Comparison of ENCODE assay signal across 31 cellular contexts in genomic region chr5:96977228-96977627, GRCh38. TPM values are rescaled to one million over a fixed set of nuclear protein-coding genes. Genes with fewer than 3 reads are reported as not detected.
DNase-seq lines count a peak whose midpoint lies in the region; ATAC-seq and TF ChIP-seq lines count a peak whose summit lies in the region.
"Had no signal": no experiment of that assay in that cellular context is flagged by ENCODE, and none has a peak within 500 bp of the region (broad histone marks: within the 10 kb centered on the region; RNA-seq: fewer than 3 reads in every experiment).

No MANE protein-coding gene starts in this region.

- no peaks in the 10 kb centered on the region for H3K9me2 ChIP-seq in GM23338 (ENCODE audit: insufficient read depth)

- POLR2A ChIA-PET in naive thymus-derived CD4-positive, alpha-beta T cell (lab: Charles Lee) = interaction anchor here (0.6 to 3.0 kb wide), 10 partner anchors 10 to 73 kb away, joined by 3 to 11 read pairs (median 4); partner anchors contain the start of gene LNPEP

- intact Hi-C loops in naive thymus-derived CD4-positive, alpha-beta T cell (cut with micrococcal nuclease) = loop anchor here in 1 of 2 donors (1.0 to 2.0 kb wide), 2 partner anchors 8 to 14 kb away; no protein-coding TSS in a partner anchor

- TF ChIP-seq CTCF in AG10803 (conservative IDR thresholded peaks at IDR 0.05; ENCODE audit: low read length) (no peak), GM23338 (conservative IDR thresholded peaks at IDR 0.05; ENCODE audit: low read depth in 2 of 2) (no peak), glutamatergic neuron (IDR thresholded peaks at IDR 0.05; ENCODE audit: partially characterized antibody, unreplicated experiment) (no peak)

- H3K27me3 Mint-ChIP-seq in GM23338 (ENCODE audit: insufficient read depth, low read depth, poor library complexity) = no peaks in the 10 kb centered on the region
- H3K27me3 Mint-ChIP-seq in glutamatergic neuron (ENCODE audit: unreplicated experiment) = no peaks in the 10 kb centered on the region
- no peaks in the 10 kb centered on the region for H3K27me3 Mint-ChIP-seq in naive thymus-derived CD4-positive, alpha-beta T cell
- H3K27me3 Mint-ChIP-seq: activated CD8-positive, alpha-beta T cell treated with anti-CD3 and anti-CD28 coated beads for 36 hours; activated naive CD8-positive, alpha-beta T cell treated with anti-CD3 and anti-CD28 coated beads, Interleukin-2, amount 10 ng/mL, durations not matched to agents 7 days and 5 days; stimulated activated naive CD8-positive, alpha-beta T cell treated with anti-CD3 and anti-CD28 coated beads, Interleukin-15, Interleukin-2, amounts not matched to agents 100 ng/mL and 50 ng/mL, for 24 hours had no signal

- H3K4me3 Mint-ChIP-seq in GM23338 = no peak overlapping the region
- no peak overlapping the region for H3K4me3 Mint-ChIP-seq in glutamatergic neuron (ENCODE audit: unreplicated experiment)
- peak overlapping the region in 1 of 10 donors; percentile 5 for H3K4me3 Mint-ChIP-seq in naive thymus-derived CD4-positive, alpha-beta T cell
- H3K4me3 Mint-ChIP-seq: activated CD8-positive, alpha-beta T cell treated with anti-CD3 and anti-CD28 coated beads for 36 hours; activated naive CD8-positive, alpha-beta T cell treated with anti-CD3 and anti-CD28 coated beads, Interleukin-2, amount 10 ng/mL, durations not matched to agents 7 days and 5 days; natural killer cell; stimulated activated naive CD8-positive, alpha-beta T cell treated with anti-CD3 and anti-CD28 coated beads, Interleukin-15, Interleukin-2, amounts not matched to agents 100 ng/mL and 50 ng/mL, for 24 hours had no signal

- H3F3A ChIP-seq in GM23338 (replicated peaks; ENCODE audit: low read depth) = no peaks in the 10 kb centered on the region

- H3K4me1 ChIP-seq in GM23338 (ENCODE audit: insufficient read depth) = no peaks in the 10 kb centered on the region
- peaks cover 26 to 28% of the 10 kb centered on the region in 2 donors for H3K4me1 ChIP-seq in naive thymus-derived CD4-positive, alpha-beta T cell (ENCODE audit: control insufficient read depth in 2 of 2, insufficient read depth in 2 of 2, low read length in 2 of 2)
- H3K4me1 ChIP-seq: ascending aorta had no signal

- no peaks in the 10 kb centered on the region for H3K27me3 ChIP-seq in GM23338 (ENCODE audit: insufficient read depth)
- H3K27me3 ChIP-seq in naive thymus-derived CD4-positive, alpha-beta T cell (ENCODE audit: control insufficient read depth in 2 of 2, insufficient read depth in 2 of 2, low read length in 2 of 2) = no peaks in the 10 kb centered on the region
- H3K27me3 ChIP-seq: ascending aorta, gastroesophageal sphincter, left lung, Peyer's patch, SJCRH30, uterus had no signal

- H2AFZ ChIP-seq in GM23338 = no peak overlapping the region

- CTCF ChIA-PET in naive thymus-derived CD4-positive, alpha-beta T cell (lab: Charles Lee) = interaction anchor here (1.2 to 2.3 kb wide), 2 partner anchors 15 to 108 kb away, joined by 3 to 11 read pairs; no protein-coding TSS in a partner anchor

- no peak overlapping the region for H3K4me2 ChIP-seq in GM23338

- H3K4me1 Mint-ChIP-seq in GM23338 = peaks cover 10% of the 10 kb centered on the region
- peaks cover 11% of the 10 kb centered on the region for H3K4me1 Mint-ChIP-seq in glutamatergic neuron (ENCODE audit: low read depth, unreplicated experiment)
- H3K4me1 Mint-ChIP-seq in naive thymus-derived CD4-positive, alpha-beta T cell = peaks cover 47 to 96% (median 80%) of the 10 kb centered on the region in 7 donors

- H3K9me3 Mint-ChIP-seq in GM23338 (no peaks in the 10 kb centered on the region; the same call in 2 of the 3 replicates), glutamatergic neuron (ENCODE audit: unreplicated experiment) (no peaks in the 10 kb centered on the region)
- H3K9me3 Mint-ChIP-seq in naive thymus-derived CD4-positive, alpha-beta T cell = no peaks in the 10 kb centered on the region
- H3K9me3 Mint-ChIP-seq: activated CD8-positive, alpha-beta T cell treated with anti-CD3 and anti-CD28 coated beads for 36 hours; activated naive CD8-positive, alpha-beta T cell treated with anti-CD3 and anti-CD28 coated beads, Interleukin-2, amount 10 ng/mL, durations not matched to agents 7 days and 5 days; natural killer cell; stimulated activated naive CD8-positive, alpha-beta T cell treated with anti-CD3 and anti-CD28 coated beads, Interleukin-15, Interleukin-2, amounts not matched to agents 100 ng/mL and 50 ng/mL, for 24 hours had no signal

- no peaks in the 10 kb centered on the region for H3K36me3 ChIP-seq in GM23338 (ENCODE audit: insufficient read depth)
- H3K36me3 ChIP-seq in naive thymus-derived CD4-positive, alpha-beta T cell (ENCODE audit: control insufficient read depth in 2 of 3, insufficient read depth in 3 of 3, low read length in 3 of 3) = peaks cover 6 to 13% (median 9%) of the 10 kb centered on the region in 3 experiments
- H3K36me3 ChIP-seq: uterus had no signal

- no peaks in the 10 kb centered on the region for H3K36me3 Mint-ChIP-seq in GM23338 (ENCODE audit: low read depth)
- H3K36me3 Mint-ChIP-seq in glutamatergic neuron (ENCODE audit: unreplicated experiment) = no peaks in the 10 kb centered on the region
- peaks cover 8 to 31% (median 24%) of the 10 kb centered on the region in 5 donors for H3K36me3 Mint-ChIP-seq in naive thymus-derived CD4-positive, alpha-beta T cell
- H3K36me3 Mint-ChIP-seq: natural killer cell had no signal

- H3K27ac ChIP-seq in GM23338 (ENCODE audit: low read depth) = no peak overlapping the region
- H3K27ac ChIP-seq in naive thymus-derived CD4-positive, alpha-beta T cell (ENCODE audit: low read depth, low read length) = no peak overlapping the region
- H3K27ac ChIP-seq: ascending aorta, left lung, Peyer's patch, SJCRH30, uterus had no signal

- no peaks in the 10 kb centered on the region; the same call in 1 of the 2 replicates for H4K20me1 ChIP-seq in GM23338 (replicated peaks; ENCODE audit: insufficient read depth)

- no peak overlapping the region for H3K27ac Mint-ChIP-seq in GM23338
- H3K27ac Mint-ChIP-seq in glutamatergic neuron (ENCODE audit: unreplicated experiment) = peak overlapping the region; percentile 1
- H3K27ac Mint-ChIP-seq in naive thymus-derived CD4-positive, alpha-beta T cell = peak overlapping the region in 5 of 9 donors; percentile 34 to 57 (median 46)
- H3K27ac Mint-ChIP-seq: activated CD8-positive, alpha-beta T cell treated with anti-CD3 and anti-CD28 coated beads for 36 hours; activated naive CD8-positive, alpha-beta T cell treated with anti-CD3 and anti-CD28 coated beads, Interleukin-2, amount 10 ng/mL, durations not matched to agents 7 days and 5 days; stimulated activated naive CD8-positive, alpha-beta T cell treated with anti-CD3 and anti-CD28 coated beads, Interleukin-15, Interleukin-2, amounts not matched to agents 100 ng/mL and 50 ng/mL, for 24 hours had no signal

- no peaks in the 10 kb centered on the region for H3K9me3 ChIP-seq in naive thymus-derived CD4-positive, alpha-beta T cell (ENCODE audit: control insufficient read depth in 2 of 3, low read length in 3 of 3)
- H3K9me3 ChIP-seq: ascending aorta, gastroesophageal sphincter, left lung, Peyer's patch, SJCRH30, uterus had no signal

- ATAC-seq in GM23338 = peak; percentile 45
- no peak for ATAC-seq in naive thymus-derived CD4-positive, alpha-beta T cell
- no peak for ATAC-seq in HG02678 (IDR thresholded peaks at IDR 0.05; ENCODE audit: unreplicated experiment)
- ATAC-seq: activated CD8-positive, alpha-beta T cell treated with anti-CD3 and anti-CD28 coated beads for 36 hours; gastroesophageal sphincter; left lung; natural killer cell had no signal

- DNase-seq in AG10803 (ENCODE audit: low read depth) (peak; percentile 23), GM23338 (ENCODE audit: low spot score) (peak; percentile 17), glutamatergic neuron (no peak), COR-L47 (lab: John Stamatoyannopoulos, UW) (no peak), NCI-H510A (lab: John Stamatoyannopoulos, UW) (no peak), LoVo (ENCODE audit: low spot score) (no peak)
- no peak for DNase-seq in naive thymus-derived CD4-positive, alpha-beta T cell
- DNase-seq: activated CD4-positive, alpha-beta T cell treated with anti-CD3 and anti-CD28 coated beads for 1 hour; activated CD8-positive, alpha-beta T cell treated with anti-CD3 and anti-CD28 coated beads for 36 hours; activated gamma-delta T cell; activated naive CD8-positive, alpha-beta T cell treated with anti-CD3 and anti-CD28 coated beads, Interleukin-2, amount 10 ng/mL, durations not matched to agents 7 days and 5 days; AML-193; caudate nucleus; dermis blood vessel endothelial cell; DMS53; GDM1; HCEC 1CT; KG1; left lung; natural killer cell; NCI-H1417; NCI-H2029 treated with DMSO at 0.1 percent for 48 hours; NCI-H526 treated with DMSO at 0.1 percent for 48 hours; Peyer's patch; SJCRH30; stimulated activated CD4-positive, alpha-beta T cell treated with anti-CD3 and anti-CD28 coated beads, Interleukin-4, amount 100 ng/mL, for 4 hours; uterus had no signal

- H3K79me2 ChIP-seq in GM23338 (replicated peaks; ENCODE audit: insufficient read depth) = no peaks in the 10 kb centered on the region

- H3K4me3 ChIP-seq in AG10803 (ENCODE audit: low read length) (no peak overlapping the region), GM23338 (no peak overlapping the region)
- no peak overlapping the region for H3K4me3 ChIP-seq in naive thymus-derived CD4-positive, alpha-beta T cell (ENCODE audit: low read length)
- H3K4me3 ChIP-seq: ascending aorta, gastroesophageal sphincter, left lung, Peyer's patch, SJCRH30, uterus had no signal

TF ChIP-seq in GM23338, 12 proteins besides CTCF, POLR2A, EP300 and RAD21 (continues in another document):
- TF ChIP-seq ZNF114 (CRISPR knock-in tag; IDR thresholded peaks at IDR 0.05) (no peak), STAT1 (IDR thresholded peaks at IDR 0.05; ENCODE audit: unreplicated experiment) (no peak), CREB1 (CRISPR knock-in tag; IDR thresholded peaks at IDR 0.05; ENCODE audit: low read depth) (no peak), JUNB (IDR thresholded peaks at IDR 0.05; ENCODE audit: unreplicated experiment) (no peak), POLR2AphosphoS5 (IDR thresholded peaks at IDR 0.05; ENCODE audit: low read depth) (no peak), EZH2 (IDR thresholded peaks at IDR 0.05; ENCODE audit: low read depth, unreplicated experiment) (no peak), ZNF331 (CRISPR knock-in tag; IDR thresholded peaks at IDR 0.05; ENCODE audit: low read depth) (no peak), EZH2phosphoT487 (IDR thresholded peaks at IDR 0.05; ENCODE audit: unreplicated experiment) (no peak), NANOG (IDR thresholded peaks at IDR 0.05; ENCODE audit: borderline replicate concordance) (no peak)

RNA-seq across cellular contexts. Expression of gene LNPEP, which starts 41.3 kb away (rescaled TPM):
- 8.3 and 8.5 TPM in 2 replicates for total RNA-seq in GM23338 (2014; rRNA removed; shearing (Covaris generic))
- 1.2 and 1.6 TPM in 2 replicates for polyA plus RNA-seq in GM23338 (2016; fragmentation: Nextera tagmentation; extraction: Ambion mirVana)
- 9.3 TPM for total RNA-seq in glutamatergic neuron (ENCODE audit: unreplicated experiment)
- total RNA-seq in naive thymus-derived CD4-positive, alpha-beta T cell = 100 to 1,000 TPM in 1 of 5 experiments, 10 to 100 TPM in 4; 82.4 to 109 (median 88.8) TPM
- polyA plus RNA-seq in naive thymus-derived CD4-positive, alpha-beta T cell = 10 to 100 TPM; 53.2 to 54.5 TPM

Comparison
In these comparisons a context has a peak if more than half of its experiments do, and no peak if none do; other contexts are left out.
1. DNase-seq: peak in AG10803 (single experiment) and GM23338 (single experiment); none in glutamatergic neuron (single experiment), naive thymus-derived CD4-positive, alpha-beta T cell (0 of 9), COR-L47 (single experiment), NCI-H510A (single experiment) and LoVo (single experiment).